In genomic region chr1:109625601-109626560, GRCh38 we compare ENCODE assay signal across 14 cellular contexts. TPM values are rescaled to one million over a fixed set of nuclear protein-coding genes. Genes with fewer than 3 reads are reported as not detected.
DNase-seq lines count a peak whose midpoint lies in the region; ATAC-seq lines count a peak whose summit lies in the region.
"Had no signal": no experiment of that assay in that cellular context is flagged by ENCODE, and none has a peak within 500 bp of the region (broad histone marks: within the 10 kb centered on the region; RNA-seq: fewer than 3 reads in every experiment).

No MANE protein-coding gene starts in this region.

- H3K36me3 Mint-ChIP-seq in activated naive CD4-positive, alpha-beta T cell treated with anti-CD3 and anti-CD28 coated beads, Interleukin-2, amount 10 ng/mL, durations not matched to agents 7 days and 5 days: peaks cover 37% of the 10 kb centered on the region
- H3K36me3 Mint-ChIP-seq in IgD-negative memory B cell: peaks cover 8% of the 10 kb centered on the region
- H3K36me3 Mint-ChIP-seq in central memory CD8-positive, alpha-beta T cell (ENCODE audit: insufficient read depth): peaks cover 18% of the 10 kb centered on the region
- H3K36me3 Mint-ChIP-seq in effector memory CD8-positive, alpha-beta T cell (ENCODE audit: insufficient read depth): peaks cover 55% of the 10 kb centered on the region

- H3K27me3 Mint-ChIP-seq in activated naive CD4-positive, alpha-beta T cell treated with anti-CD3 and anti-CD28 coated beads, Interleukin-2, amount 10 ng/mL, durations not matched to agents 7 days and 5 days: no peaks in the 10 kb centered on the region
- H3K27me3 Mint-ChIP-seq in IgD-negative memory B cell: no peaks in the 10 kb centered on the region
- no peaks in the 10 kb centered on the region for H3K27me3 Mint-ChIP-seq in central memory CD8-positive, alpha-beta T cell
- no peaks in the 10 kb centered on the region for H3K27me3 Mint-ChIP-seq in effector memory CD8-positive, alpha-beta T cell
- H3K27me3 Mint-ChIP-seq: stimulated activated naive CD8-positive, alpha-beta T cell treated with anti-CD3 and anti-CD28 coated beads, Interleukin-15, Interleukin-2, amounts not matched to agents 100 ng/mL and 50 ng/mL, for 24 hours had no signal

- no peak for ATAC-seq in central memory CD8-positive, alpha-beta T cell (replicated peaks; ENCODE audit: extremely low read depth, poor library complexity, severe bottlenecking)
- ATAC-seq in effector memory CD8-positive, alpha-beta T cell (replicated peaks): no peak
- ATAC-seq: HCT116, pancreas had no signal

- H3K9me3 Mint-ChIP-seq in activated naive CD4-positive, alpha-beta T cell treated with anti-CD3 and anti-CD28 coated beads, Interleukin-2, amount 10 ng/mL, durations not matched to agents 7 days and 5 days: no peaks in the 10 kb centered on the region
- no peaks in the 10 kb centered on the region for H3K9me3 Mint-ChIP-seq in IgD-negative memory B cell
- H3K9me3 Mint-ChIP-seq in central memory CD8-positive, alpha-beta T cell: no peaks in the 10 kb centered on the region
- no peaks in the 10 kb centered on the region for H3K9me3 Mint-ChIP-seq in effector memory CD8-positive, alpha-beta T cell
- H3K9me3 Mint-ChIP-seq: stimulated activated naive CD8-positive, alpha-beta T cell treated with anti-CD3 and anti-CD28 coated beads, Interleukin-15, Interleukin-2, amounts not matched to agents 100 ng/mL and 50 ng/mL, for 24 hours had no signal

- peaks cover 48% of the 10 kb centered on the region for H3K4me1 Mint-ChIP-seq in activated naive CD4-positive, alpha-beta T cell treated with anti-CD3 and anti-CD28 coated beads, Interleukin-2, amount 10 ng/mL, durations not matched to agents 7 days and 5 days
- peaks cover 16 to 33% (median 28%) of the 10 kb centered on the region in 3 donors for H3K4me1 Mint-ChIP-seq in IgD-negative memory B cell
- peaks cover 31% of the 10 kb centered on the region for H3K4me1 Mint-ChIP-seq in central memory CD8-positive, alpha-beta T cell
- H3K4me1 Mint-ChIP-seq in effector memory CD8-positive, alpha-beta T cell (ENCODE audit: low read depth in 2 of 2): peaks cover 25 to 43% of the 10 kb centered on the region in 2 donors

- no peak for DNase-seq in activated naive CD4-positive, alpha-beta T cell treated with anti-CD3 and anti-CD28 coated beads, Interleukin-2, amount 10 ng/mL, durations not matched to agents 7 days and 5 days
- no peak for DNase-seq in activated naive CD4-positive, alpha-beta T cell treated with anti-CD3 and anti-CD28 coated beads, Interleukin-2, amount 50 U/mL, for 16 hours
- no peak for DNase-seq in central memory CD8-positive, alpha-beta T cell (ENCODE audit: low spot score in 2 of 2)
- DNase-seq in retina: peak; percentile 70
- DNase-seq in effector memory CD8-positive, alpha-beta T cell: no peak
- no peak for DNase-seq in activated effector memory CD4-positive, alpha-beta T cell treated with anti-CD3 and anti-CD28 coated beads, Interleukin-2, amount 50 U/mL, for 16 hours
- DNase-seq in NCI-H187 treated with DMSO at 0.1 percent for 48 hours (lab: John Stamatoyannopoulos, UW): no peak
- DNase-seq: activated T-cell treated with anti-CD3 and anti-CD28 coated beads for 4 hours; erythroblast; stimulated activated CD4-positive, alpha-beta T cell treated with anti-CD3 and anti-CD28 coated beads, Interleukin-2, amount 100 ng/mL, for 48 hours had no signal

- H3K4me3 Mint-ChIP-seq in activated naive CD4-positive, alpha-beta T cell treated with anti-CD3 and anti-CD28 coated beads, Interleukin-2, amount 10 ng/mL, durations not matched to agents 7 days and 5 days: no peak overlapping the region
- H3K4me3 Mint-ChIP-seq in IgD-negative memory B cell: peak overlapping the region in 1 of 4 donors; percentile 80
- H3K4me3 Mint-ChIP-seq in central memory CD8-positive, alpha-beta T cell: no peak overlapping the region
- H3K4me3 Mint-ChIP-seq in effector memory CD8-positive, alpha-beta T cell: no peak overlapping the region
- H3K4me3 Mint-ChIP-seq: stimulated activated naive CD8-positive, alpha-beta T cell treated with anti-CD3 and anti-CD28 coated beads, Interleukin-15, Interleukin-2, amounts not matched to agents 100 ng/mL and 50 ng/mL, for 24 hours had no signal

- peak overlapping the region; percentile 24 for H3K27ac Mint-ChIP-seq in activated naive CD4-positive, alpha-beta T cell treated with anti-CD3 and anti-CD28 coated beads, Interleukin-2, amount 10 ng/mL, durations not matched to agents 7 days and 5 days
- peak overlapping the region; percentile 63 to 79 (median 73) for H3K27ac Mint-ChIP-seq in IgD-negative memory B cell
- H3K27ac Mint-ChIP-seq in central memory CD8-positive, alpha-beta T cell (ENCODE audit: low read depth): peak overlapping the region; percentile 29
- peak overlapping the region in 1 of 2 donors; percentile 84 for H3K27ac Mint-ChIP-seq in effector memory CD8-positive, alpha-beta T cell
- H3K27ac Mint-ChIP-seq: stimulated activated naive CD8-positive, alpha-beta T cell treated with anti-CD3 and anti-CD28 coated beads, Interleukin-15, Interleukin-2, amounts not matched to agents 100 ng/mL and 50 ng/mL, for 24 hours had no signal

- CTCF ChIA-PET in activated naive CD4-positive, alpha-beta T cell treated with anti-CD3 and anti-CD28 coated beads, Interleukin-2, amount 10 ng/mL, durations not matched to agents 7 days and 5 days (lab: Charles Lee): interaction anchor here (0.6 to 1.9 kb wide), 5 partner anchors 10 to 1589 kb away, joined by 3 to 12 read pairs (median 4); no protein-coding TSS in a partner anchor

RNA-seq across cellular contexts. Expression of gene AMPD2, which starts 6.2 kb away (rescaled TPM):
- polyA plus RNA-seq in IgD-negative memory B cell: 40.7 TPM

RNA-seq across cellular contexts. Expression of gene GNAT2, which starts 6.5 kb away (rescaled TPM):
- polyA plus RNA-seq in IgD-negative memory B cell: not detected

RNA-seq across cellular contexts. Expression of gene GSTM4, which starts 30.0 kb away (rescaled TPM):
- polyA plus RNA-seq in IgD-negative memory B cell: 22.3 TPM

RNA-seq across cellular contexts. Expression of gene GSTM2, which starts 42.0 kb away (rescaled TPM):
- polyA plus RNA-seq in IgD-negative memory B cell: 11.6 TPM
